In genomic region chr4:56444719-56445118, GRCh38 we compare ENCODE assay signal across 20 cellular contexts.
"Had no signal": no experiment of that assay in that cellular context is flagged by ENCODE, and none has a peak within 500 bp of the region (broad histone marks: within the 10 kb centered on the region; RNA-seq: fewer than 3 reads in every experiment).

No MANE protein-coding gene starts in this region.

- H3K4me3 Mint-ChIP-seq: activated CD4-positive, alpha-beta T cell treated with anti-CD3 and anti-CD28 coated beads for 36 hours; activated naive CD4-positive, alpha-beta T cell treated with anti-CD3 and anti-CD28 coated beads for 36 hours; dendritic cell treated with granulocyte-macrophage colony-stimulating factor and Interleukin-4, amounts not matched to agents 40 ng/mL and 50 ng/mL, for 4 days; T-helper 17 cell had no signal

- H3K4me1 ChIP-seq: esophagus squamous epithelium, heart right ventricle, thyroid gland had no signal

- DNase-seq: activated CD4-positive, alpha-beta T cell treated with anti-CD3 and anti-CD28 coated beads for 36 hours; activated CD4-positive, alpha-beta T cell treated with anti-CD3 and anti-CD28 coated beads, Interleukin-2, amount 50 U/mL, for 48 hours; activated naive CD4-positive, alpha-beta T cell treated with anti-CD3 and anti-CD28 coated beads for 36 hours; effector CD8-positive, alpha-beta T cell; esophagus squamous epithelium; heart right ventricle; kidney glomerular epithelial cell; left ventricle myocardium superior; occipital lobe; retina; stimulated activated CD8-positive, alpha-beta memory T cell treated with anti-CD3 and anti-CD28 coated beads, Interleukin-4, amount 100 ng/mL, for 48 hours; stimulated activated naive CD4-positive, alpha-beta T cell; T-helper 17 cell; thyroid gland had no signal

- H3K9me3 Mint-ChIP-seq: activated naive CD4-positive, alpha-beta T cell treated with anti-CD3 and anti-CD28 coated beads for 36 hours; activated T-helper 2 cell treated with anti-CD3 and anti-CD28 coated beads, Interferon-gamma antibody, Interleukin-2, Interleukin-4, amounts not matched to agents 10 μg/mL and 5 μg/mL and 100 μg/mL, durations not matched to agents 14 hours and 24 hours and 36 hours; dendritic cell treated with granulocyte-macrophage colony-stimulating factor and Interleukin-4, amounts not matched to agents 40 ng/mL and 50 ng/mL, for 4 days had no signal

- H3K27ac Mint-ChIP-seq: activated CD4-positive, alpha-beta T cell treated with anti-CD3 and anti-CD28 coated beads for 36 hours; activated naive CD4-positive, alpha-beta T cell treated with anti-CD3 and anti-CD28 coated beads for 36 hours; activated T-helper 2 cell treated with anti-CD3 and anti-CD28 coated beads, Interferon-gamma antibody, Interleukin-2, Interleukin-4, amounts not matched to agents 10 μg/mL and 5 μg/mL and 100 μg/mL, durations not matched to agents 14 hours and 24 hours and 36 hours; dendritic cell treated with granulocyte-macrophage colony-stimulating factor and Interleukin-4, amounts not matched to agents 40 ng/mL and 50 ng/mL, for 4 days; T-helper 17 cell had no signal

- H3K4me3 ChIP-seq: cardiac muscle cell, esophagus squamous epithelium, heart right ventricle, thyroid gland had no signal

- H3K9me3 ChIP-seq: esophagus squamous epithelium, heart right ventricle, thyroid gland had no signal

- H3K27me3 ChIP-seq: cardiac muscle cell, esophagus squamous epithelium, heart right ventricle, thyroid gland had no signal

- ATAC-seq: activated CD4-positive, alpha-beta T cell treated with anti-CD3 and anti-CD28 coated beads for 36 hours; heart right ventricle; left ventricle myocardium superior; T-helper 17 cell had no signal

- H3K27ac ChIP-seq: cardiac muscle cell, esophagus squamous epithelium, heart right ventricle, thyroid gland had no signal

- H3K27me3 Mint-ChIP-seq: activated CD4-positive, alpha-beta T cell treated with anti-CD3 and anti-CD28 coated beads for 36 hours; dendritic cell treated with granulocyte-macrophage colony-stimulating factor and Interleukin-4, amounts not matched to agents 40 ng/mL and 50 ng/mL, for 4 days; T-helper 17 cell had no signal

- FAIRE-seq: endothelial cell of umbilical vein, TTC549, urothelium cell line had no signal
